ENCODE assay signal across 20 cellular contexts in genomic region chr5:169083394-169084018, GRCh38.
"Had no signal": no experiment of that assay in that cellular context is flagged by ENCODE, and none has a peak within 500 bp of the region (broad histone marks: within the 10 kb centered on the region; RNA-seq: fewer than 3 reads in every experiment).

No MANE protein-coding gene starts in this region.

- H3K9me3 ChIP-seq: adrenal gland, gastroesophageal sphincter, heart right ventricle, psoas muscle, upper lobe of left lung had no signal

- H3K36me3 Mint-ChIP-seq: activated naive CD4-positive, alpha-beta T cell treated with anti-CD3 and anti-CD28 coated beads, Interleukin-2, amount 50 U/mL, for 24 hours; memory B cell; natural killer cell treated with Interleukin-12 subunit alpha and Interleukin-12 subunit beta and Interleukin-15 and Interleukin-18, amount 100 ng/mL, for 72 hours had no signal

- H3K4me1 ChIP-seq: adrenal gland, heart right ventricle, psoas muscle, upper lobe of left lung had no signal

- H3K36me3 ChIP-seq: adrenal gland, gastroesophageal sphincter, heart right ventricle, upper lobe of left lung had no signal

- H3K27ac Mint-ChIP-seq: activated naive CD4-positive, alpha-beta T cell treated with anti-CD3 and anti-CD28 coated beads, Interleukin-2, amount 50 U/mL, for 24 hours; memory B cell; natural killer cell treated with Interleukin-12 subunit alpha and Interleukin-12 subunit beta and Interleukin-15 and Interleukin-18, amount 100 ng/mL, for 72 hours; stimulated activated naive CD8-positive, alpha-beta T cell treated with anti-CD3 and anti-CD28 coated beads, Interleukin-15, Interleukin-2, amounts not matched to agents 100 ng/mL and 50 ng/mL, for 24 hours had no signal

- H3K27me3 ChIP-seq: adrenal gland, dorsolateral prefrontal cortex, gastroesophageal sphincter, heart right ventricle, upper lobe of left lung had no signal

- H3K4me3 ChIP-seq: adrenal gland, dorsolateral prefrontal cortex, gastroesophageal sphincter, heart right ventricle, psoas muscle, upper lobe of left lung had no signal

- H3K4me1 Mint-ChIP-seq: activated naive CD4-positive, alpha-beta T cell treated with anti-CD3 and anti-CD28 coated beads, Interleukin-2, amount 50 U/mL, for 24 hours; memory B cell had no signal

- FAIRE-seq: endometrium had no signal

- DNase-seq: activated CD4-positive, alpha-beta T cell treated with anti-CD3 and anti-CD28 coated beads for 1 hour; activated CD4-positive, alpha-beta T cell treated with anti-CD3 and anti-CD28 coated beads, Interleukin-2, amount 50 U/mL, for 48 hours; activated effector memory CD4-positive, alpha-beta T cell treated with anti-CD3 and anti-CD28 coated beads, Interleukin-2, amount 50 U/mL, for 16 hours; activated T-cell treated with anti-CD3 and anti-CD28 coated beads, Interleukin-2, amount 50 U/mL, for 4 hours; adrenal gland; dorsolateral prefrontal cortex; heart right ventricle; islet precursor cell; psoas muscle; T-helper 1 cell; T1000 had no signal

- H3K4me3 Mint-ChIP-seq: activated naive CD4-positive, alpha-beta T cell treated with anti-CD3 and anti-CD28 coated beads, Interleukin-2, amount 50 U/mL, for 24 hours; activated T-cell treated with anti-CD3 and anti-CD28 coated beads, Interleukin-2, amount 50 U/mL, for 4 hours; memory B cell; natural killer cell treated with Interleukin-12 subunit alpha and Interleukin-12 subunit beta and Interleukin-15 and Interleukin-18, amount 100 ng/mL, for 72 hours; stimulated activated naive CD8-positive, alpha-beta T cell treated with anti-CD3 and anti-CD28 coated beads, Interleukin-15, Interleukin-2, amounts not matched to agents 100 ng/mL and 50 ng/mL, for 24 hours had no signal

- H3K27me3 Mint-ChIP-seq: activated naive CD4-positive, alpha-beta T cell treated with anti-CD3 and anti-CD28 coated beads, Interleukin-2, amount 50 U/mL, for 24 hours had no signal

- H3K9me3 Mint-ChIP-seq: activated naive CD4-positive, alpha-beta T cell treated with anti-CD3 and anti-CD28 coated beads, Interleukin-2, amount 50 U/mL, for 24 hours; activated T-cell treated with anti-CD3 and anti-CD28 coated beads, Interleukin-2, amount 50 U/mL, for 4 hours; memory B cell; natural killer cell treated with Interleukin-12 subunit alpha and Interleukin-12 subunit beta and Interleukin-15 and Interleukin-18, amount 100 ng/mL, for 72 hours; stimulated activated naive CD8-positive, alpha-beta T cell treated with anti-CD3 and anti-CD28 coated beads, Interleukin-15, Interleukin-2, amounts not matched to agents 100 ng/mL and 50 ng/mL, for 24 hours had no signal

- H3K27ac ChIP-seq: adrenal gland, dorsolateral prefrontal cortex, gastroesophageal sphincter, heart right ventricle, psoas muscle, upper lobe of left lung had no signal

- ATAC-seq: activated T-cell treated with anti-CD3 and anti-CD28 coated beads, Interleukin-2, amount 50 U/mL, for 4 hours; gastroesophageal sphincter; heart right ventricle; left lobe of liver; psoas muscle; sciatic nerve had no signal
